In genomic region chr10:58467931-58468635, GRCh38 we compare ENCODE assay signal across 21 cellular contexts. TPM values are rescaled to one million over a fixed set of nuclear protein-coding genes. Genes with fewer than 3 reads are reported as not detected.
DNase-seq lines count a peak whose midpoint lies in the region; ATAC-seq and TF ChIP-seq lines count a peak whose summit lies in the region.
"Had no signal": no experiment of that assay in that cellular context is flagged by ENCODE, and none has a peak within 500 bp of the region (broad histone marks: within the 10 kb centered on the region; RNA-seq: fewer than 3 reads in every experiment).

No MANE protein-coding gene starts in this region.

- H3K36me3 ChIP-seq in GM23338 (ENCODE audit: insufficient read depth) (no peaks in the 10 kb centered on the region), mesenchymal stem cell (ENCODE audit: control insufficient read depth in 1 of 2, insufficient read depth in 2 of 2, low read depth in 1 of 2, low read length in 2 of 2) (no peaks in the 10 kb centered on the region)

- H4K91ac ChIP-seq in mesenchymal stem cell (ENCODE audit: low read length): no peak overlapping the region

- H2AFZ ChIP-seq in GM23338 (peak overlapping the region; percentile 52; the same call in 1 of the 2 replicates), mesenchymal stem cell (ENCODE audit: low read depth, low read length) (no peak overlapping the region)
- H2AFZ ChIP-seq: GM23248 had no signal

- 67% methylated on average over 1 of the region's 2 CpGs for WGBS in mesenchymal stem cell

- H3K14ac ChIP-seq in mesenchymal stem cell (ENCODE audit: low read length in 2 of 2): no peak overlapping the region

- H3K79me1 ChIP-seq in mesenchymal stem cell (replicated peaks; ENCODE audit: low read length, poor library complexity, severe bottlenecking): peaks cover 3% of the 10 kb centered on the region

- no peak overlapping the region for H2AK5ac ChIP-seq in mesenchymal stem cell (ENCODE audit: low read length, severe bottlenecking)

- no peak for ATAC-seq in GM23338

- H3K4me2 ChIP-seq in GM23338 (no peak overlapping the region), mesenchymal stem cell (ENCODE audit: low read length, poor library complexity, severe bottlenecking) (no peak overlapping the region)
- H3K4me2 ChIP-seq: SK-N-SH had no signal

- H3F3A ChIP-seq in GM23338 (replicated peaks; ENCODE audit: low read depth): no peaks in the 10 kb centered on the region

- H3K4me3 Mint-ChIP-seq in GM23338 (no peak overlapping the region), chondrocyte (ENCODE audit: unreplicated experiment) (no peak overlapping the region)
- no peak overlapping the region for H3K4me3 Mint-ChIP-seq in activated CD4-positive, alpha-beta T cell treated with anti-CD3 and anti-CD28 coated beads, Interleukin-2, amount 10 ng/mL, durations not matched to agents 24 days and 14 days

- no peaks in the 10 kb centered on the region for H3K4me1 Mint-ChIP-seq in GM23338
- H3K4me1 Mint-ChIP-seq in chondrocyte (ENCODE audit: low read depth): peaks cover 61% of the 10 kb centered on the region
- no peaks in the 10 kb centered on the region for H3K4me1 Mint-ChIP-seq in activated CD4-positive, alpha-beta T cell treated with anti-CD3 and anti-CD28 coated beads, Interleukin-2, amount 10 ng/mL, durations not matched to agents 24 days and 14 days

- TF ChIP-seq CTCF in GM23338 (conservative IDR thresholded peaks at IDR 0.05; ENCODE audit: low read depth in 2 of 2) (no peak), chondrocyte (IDR thresholded peaks at IDR 0.05) (no peak)

- no peaks in the 10 kb centered on the region for H3K9me2 ChIP-seq in GM23338 (ENCODE audit: insufficient read depth)
- H3K9me2 ChIP-seq: SK-N-SH had no signal

- peaks cover 2% of the 10 kb centered on the region for H3K9me3 Mint-ChIP-seq in GM23338
- H3K9me3 Mint-ChIP-seq in chondrocyte (ENCODE audit: low read depth): peaks cover 5% of the 10 kb centered on the region
- H3K9me3 Mint-ChIP-seq in activated CD4-positive, alpha-beta T cell treated with anti-CD3 and anti-CD28 coated beads, Interleukin-2, amount 10 ng/mL, durations not matched to agents 24 days and 14 days: peaks cover under 1% of the 10 kb centered on the region

- H3K27ac ChIP-seq in GM23338 (ENCODE audit: low read depth): no peak overlapping the region
- peak overlapping the region; percentile 90 for H3K27ac ChIP-seq in mesenchymal stem cell (ENCODE audit: low read length, poor library complexity, severe bottlenecking)
- H3K27ac ChIP-seq: GM23248 had no signal

- no peaks in the 10 kb centered on the region for H4K20me1 ChIP-seq in GM23338 (replicated peaks; ENCODE audit: insufficient read depth)

- no peak overlapping the region for H3K9ac ChIP-seq in mesenchymal stem cell (ENCODE audit: low read length)
- H3K9ac ChIP-seq: GM23248, SK-N-SH had no signal

- H3K27me3 Mint-ChIP-seq in GM23338 (ENCODE audit: insufficient read depth, low read depth, poor library complexity): peaks cover 7% of the 10 kb centered on the region
- H3K27me3 Mint-ChIP-seq in chondrocyte (ENCODE audit: low read depth): no peaks in the 10 kb centered on the region
- peaks cover 10% of the 10 kb centered on the region for H3K27me3 Mint-ChIP-seq in activated CD4-positive, alpha-beta T cell treated with anti-CD3 and anti-CD28 coated beads, Interleukin-2, amount 10 ng/mL, durations not matched to agents 24 days and 14 days

- no peak overlapping the region for H3K18ac ChIP-seq in mesenchymal stem cell (ENCODE audit: low read depth in 1 of 2, low read length in 2 of 2)

- no peak overlapping the region for H2BK5ac ChIP-seq in mesenchymal stem cell (ENCODE audit: low read depth, low read length, poor library complexity, severe bottlenecking)

- H3K79me2 ChIP-seq in GM23338 (replicated peaks; ENCODE audit: insufficient read depth): no peaks in the 10 kb centered on the region

- no peak for DNase-seq in GM23338 (ENCODE audit: low spot score)
- DNase-seq in chondrocyte (ENCODE audit: low spot score): no peak
- no peak for DNase-seq in mesenchymal stem cell
- no peak for DNase-seq in A172 (ENCODE audit: low spot score)
- no peak for DNase-seq in DMS53 treated with DMSO at 0.1 percent for 48 hours (lab: John Stamatoyannopoulos, UW; ENCODE audit: unreplicated experiment)
- DNase-seq in pons (ENCODE audit: low spot score): no peak
- DNase-seq in activated CD4-positive, alpha-beta T cell treated with anti-CD3 and anti-CD28 coated beads, Interleukin-2, amount 10 ng/mL, durations not matched to agents 24 days and 14 days: no peak
- DNase-seq: COR-L47, DMS153, GF-D8, GM23248, HCEC 1CT, KBM-7, MV-4-11, NCI-H187, NCI-H2227 treated with DMSO at 0.1 percent for 48 hours, NCI-H510A treated with DMSO at 0.1 percent for 48 hours, NCI-H774, OCI-M1, SHP77, SK-N-SH had no signal

- H3K23ac ChIP-seq in mesenchymal stem cell (ENCODE audit: low read length in 2 of 2): no peak overlapping the region

- H3K4ac ChIP-seq in mesenchymal stem cell (ENCODE audit: low read depth in 1 of 2, low read length in 2 of 2): no peak overlapping the region

- intact Hi-C loops in activated CD4-positive, alpha-beta T cell treated with anti-CD3 and anti-CD28 coated beads, Interleukin-2, amount 10 ng/mL, durations not matched to agents 24 days and 14 days (cut with micrococcal nuclease): no loop called here

- H2BK120ac ChIP-seq in mesenchymal stem cell (ENCODE audit: low read depth, low read length): no peak overlapping the region

- H3K4me1 ChIP-seq in GM23338 (ENCODE audit: insufficient read depth) (no peaks in the 10 kb centered on the region), mesenchymal stem cell (ENCODE audit: control insufficient read depth, insufficient read depth, low read depth, low read length) (peaks cover 2% of the 10 kb centered on the region)

- no peak overlapping the region for H3K4me3 ChIP-seq in GM23338
- H3K4me3 ChIP-seq in mesenchymal stem cell (ENCODE audit: insufficient read depth in 1 of 2, low read depth in 1 of 2, low read length in 2 of 2): no peak overlapping the region
- H3K4me3 ChIP-seq: GM23248 had no signal

- H3K27ac Mint-ChIP-seq in GM23338: no peak overlapping the region
- H3K27ac Mint-ChIP-seq in chondrocyte (ENCODE audit: unreplicated experiment): peak overlapping the region; percentile 62
- H3K27ac Mint-ChIP-seq in activated CD4-positive, alpha-beta T cell treated with anti-CD3 and anti-CD28 coated beads, Interleukin-2, amount 10 ng/mL, durations not matched to agents 24 days and 14 days: no peak overlapping the region

- no peak overlapping the region for H2BK12ac ChIP-seq in mesenchymal stem cell (ENCODE audit: low read length in 2 of 2)

- H3K36me3 Mint-ChIP-seq in GM23338 (ENCODE audit: low read depth): peaks cover under 1% of the 10 kb centered on the region; the same call in 2 of the 3 replicates
- H3K36me3 Mint-ChIP-seq in chondrocyte (ENCODE audit: low read depth): peaks cover 1% of the 10 kb centered on the region
- no peaks in the 10 kb centered on the region for H3K36me3 Mint-ChIP-seq in activated CD4-positive, alpha-beta T cell treated with anti-CD3 and anti-CD28 coated beads, Interleukin-2, amount 10 ng/mL, durations not matched to agents 24 days and 14 days (ENCODE audit: low read depth)

- H3K27me3 ChIP-seq in GM23338 (ENCODE audit: insufficient read depth) (no peaks in the 10 kb centered on the region), mesenchymal stem cell (ENCODE audit: control insufficient read depth in 1 of 2, insufficient read depth in 1 of 2, low read length in 2 of 2) (no peaks in the 10 kb centered on the region)

- H2BK15ac ChIP-seq in mesenchymal stem cell (ENCODE audit: low read depth, poor library complexity, severe bottlenecking): no peak overlapping the region

- no peak overlapping the region for H4K8ac ChIP-seq in mesenchymal stem cell (ENCODE audit: low read length)

- no peaks in the 10 kb centered on the region for H3K9me3 ChIP-seq in mesenchymal stem cell (ENCODE audit: control insufficient read depth, low read length)
- H3K9me3 ChIP-seq: SK-N-SH had no signal

TF ChIP-seq in GM23338, 12 proteins besides CTCF, POLR2A, EP300 and RAD21 (continues in another document):
- no peak for TF ChIP-seq ZNF114 (CRISPR knock-in tag; IDR thresholded peaks at IDR 0.05)
- no peak for TF ChIP-seq CREB1 (CRISPR knock-in tag; IDR thresholded peaks at IDR 0.05; ENCODE audit: low read depth)
- no peak for TF ChIP-seq JUNB (IDR thresholded peaks at IDR 0.05; ENCODE audit: unreplicated experiment)
- no peak for TF ChIP-seq EZH2phosphoT487 (IDR thresholded peaks at IDR 0.05; ENCODE audit: unreplicated experiment)
- TF ChIP-seq NANOG (IDR thresholded peaks at IDR 0.05; ENCODE audit: borderline replicate concordance): no peak
- no peak for TF ChIP-seq STAT1 (IDR thresholded peaks at IDR 0.05; ENCODE audit: unreplicated experiment)
- TF ChIP-seq ZNF331 (CRISPR knock-in tag; IDR thresholded peaks at IDR 0.05; ENCODE audit: low read depth): no peak

RNA-seq across cellular contexts. Expression of gene BICC1, which starts 44.6 kb away (rescaled TPM):
- 2.1 and 2.2 TPM in 2 replicates for total RNA-seq in GM23338 (2014; rRNA removed; shearing (Covaris generic))
- 0.94 and 1.3 TPM in 2 replicates for polyA plus RNA-seq in GM23338 (2016; fragmentation: Nextera tagmentation; extraction: Ambion mirVana)
- 32.2 to 51.1 TPM (median 32.4 TPM) in 3 replicates for total RNA-seq in chondrocyte
- 4.7 TPM for polyA plus RNA-seq in mesenchymal stem cell (2013, experiment 1 of 2)
- polyA plus RNA-seq in mesenchymal stem cell (2013, experiment 2 of 2): 5.0 TPM
- 1.3 and 2.3 TPM in 2 replicates for total RNA-seq in A172 (2014; rRNA removed; shearing (Covaris generic))
- total RNA-seq in activated CD4-positive, alpha-beta T cell treated with anti-CD3 and anti-CD28 coated beads, Interleukin-2, amount 10 ng/mL, durations not matched to agents 24 days and 14 days: not detected in 2 replicates

Comparison
In these comparisons a context has a peak if more than half of its experiments do, and no peak if none do; other contexts are left out.
1. RNA of gene BICC1, which starts 44.6 kb away (total RNA-seq): 32.2 to 51.1 TPM in chondrocyte; 2.1 to 2.2 TPM in GM23338, 1.3 to 2.3 TPM in A172 and not detected in activated CD4-positive, alpha-beta T cell treated with anti-CD3 and anti-CD28 coated beads, Interleukin-2, amount 10 ng/mL, durations not matched to agents 24 days and 14 days; every median in the first group is over 10 times any median in the second.